26 cellular contexts compared by ENCODE assay signal in the genomic region with DNA sequence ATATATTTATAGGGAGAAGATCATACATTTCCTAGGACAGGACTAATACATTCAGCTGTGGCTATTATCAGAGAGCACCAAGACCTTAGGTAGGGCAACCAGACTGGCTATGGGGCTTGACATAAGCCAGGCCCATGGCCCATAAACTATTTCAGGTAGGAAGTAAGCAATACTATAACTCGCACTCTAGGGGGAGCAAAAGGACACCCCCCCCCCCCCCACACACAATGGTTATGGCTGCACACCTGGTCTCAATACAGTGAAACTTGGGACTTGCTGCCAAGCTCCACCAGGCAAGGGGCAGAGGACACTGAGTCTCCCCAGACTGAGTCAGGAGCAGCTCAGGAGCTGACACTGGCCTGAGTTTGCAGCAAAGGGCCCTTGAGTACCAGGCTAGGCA.
DNase-seq lines count a peak whose midpoint lies in the region; ATAC-seq and TF ChIP-seq lines count a peak whose summit lies in the region.
"Had no signal": no experiment of that assay in that cellular context is flagged by ENCODE, and none has a peak within 500 bp of the region (broad histone marks: within the 10 kb centered on the region; RNA-seq: fewer than 3 reads in every experiment).

No MANE protein-coding gene starts in this region.

- peaks cover 31% of the 10 kb centered on the region for H3K4me1 Mint-ChIP-seq in GM23338
- H3K4me1 Mint-ChIP-seq in natural killer cell treated with Interleukin-12 subunit alpha and Interleukin-12 subunit beta and Interleukin-15 and Interleukin-18, amount 100 ng/mL, for 72 hours (ENCODE audit: low read depth in 2 of 2) = peaks cover 5 to 6% of the 10 kb centered on the region in 2 donors

- no peaks in the 10 kb centered on the region for H3K27me3 ChIP-seq in GM23338 (ENCODE audit: insufficient read depth)

- H3K4me3 ChIP-seq in GM12864 (ENCODE audit: low read depth, low read length) (no peak overlapping the region), GM23338 (no peak overlapping the region)
- H3K4me3 ChIP-seq: skin epidermis, stomach had no signal

- 0 out of 2 replicates have a peak, but pooled peaks cover 2% of the 10 kb centered on the region for H3F3A ChIP-seq in GM23338 (replicated peaks; ENCODE audit: low read depth)

- H3K9me3 Mint-ChIP-seq in GM23338 = peaks cover 18% of the 10 kb centered on the region
- H3K9me3 Mint-ChIP-seq in natural killer cell treated with Interleukin-12 subunit alpha and Interleukin-12 subunit beta and Interleukin-15 and Interleukin-18, amount 100 ng/mL, for 72 hours = peaks cover 4% of the 10 kb centered on the region
- H3K9me3 Mint-ChIP-seq: type B pancreatic cell had no signal

- H3K27ac ChIP-seq in GM23338 (ENCODE audit: low read depth) (no peak overlapping the region), RWPE1 (no peak overlapping the region)
- H3K27ac ChIP-seq: skin epidermis, stomach had no signal

- no peaks in the 10 kb centered on the region for H4K20me1 ChIP-seq in GM23338 (replicated peaks; ENCODE audit: insufficient read depth)

- DNase-seq in GM12864 (ENCODE audit: low read depth) (no peak), GM23338 (ENCODE audit: low spot score) (peak; percentile 47), RWPE1 (ENCODE audit: low spot score) (peak; percentile 21), iPS-NIHi7 (ENCODE audit: extremely low spot score) (peak; percentile 57)
- DNase-seq in natural killer cell treated with Interleukin-12 subunit alpha and Interleukin-12 subunit beta and Interleukin-15 and Interleukin-18, amount 100 ng/mL, for 72 hours (ENCODE audit: low spot score) = no peak
- DNase-seq: activated naive CD4-positive, alpha-beta T cell treated with anti-CD3 and anti-CD28 coated beads, Interleukin-2, amount 10 ng/mL, durations not matched to agents 7 days and 5 days; activated T-cell treated with anti-CD3 and anti-CD28 coated beads, Interleukin-2, amount 50 U/mL, for 4 hours; CD8-positive, alpha-beta memory T cell; DMS79; effector memory CD8-positive, alpha-beta T cell; head of caudate nucleus; immature natural killer cell; KG1; NCI-H1105 treated with DMSO at 0.1 percent for 48 hours; NCI-H526; OCI-M1; posterior cingulate gyrus; stimulated activated CD4-positive, alpha-beta T cell treated with anti-CD3 and anti-CD28 coated beads, Interleukin-2, amount 100 ng/mL, for 48 hours; stomach had no signal

- TF ChIP-seq CTCF in GM12864 (IDR thresholded peaks at IDR 0.05; ENCODE audit: low read depth, low read length, missing control alignments) (peak; percentile 42), GM23338 (conservative IDR thresholded peaks at IDR 0.05; ENCODE audit: low read depth in 2 of 2) (peak; percentile 31 to 43; a peak in 3 of 4 replicates), RWPE1 (conservative IDR thresholded peaks at IDR 0.05; ENCODE audit: low read depth) (no peak)

- ATAC-seq in GM23338 (peak; percentile 58), HG03442 (IDR thresholded peaks at IDR 0.05; ENCODE audit: unreplicated experiment) (no peak), HG03175 (IDR thresholded peaks at IDR 0.05; ENCODE audit: unreplicated experiment) (no peak), HG02678 (IDR thresholded peaks at IDR 0.05; ENCODE audit: unreplicated experiment) (no peak)
- ATAC-seq in natural killer cell treated with Interleukin-12 subunit alpha and Interleukin-12 subunit beta and Interleukin-15 and Interleukin-18, amount 100 ng/mL, for 72 hours = no peak
- ATAC-seq: activated CD4-positive, CD25-positive, alpha-beta regulatory T cell treated with anti-CD3 and anti-CD28 coated beads, Interleukin-2, amount 50 U/mL, for 24 hours; activated T-cell treated with anti-CD3 and anti-CD28 coated beads, Interleukin-2, amount 50 U/mL, for 4 hours; effector memory CD8-positive, alpha-beta T cell had no signal

- POLR2A ChIA-PET in RWPE1 (lab: Yijun Ruan, JAX; ENCODE audit: low non-redundant PET) = no interaction called here

- no peak overlapping the region for H2AFZ ChIP-seq in GM23338

- peaks cover 3% of the 10 kb centered on the region for H3K27me3 Mint-ChIP-seq in GM23338 (ENCODE audit: insufficient read depth, low read depth, poor library complexity)
- peaks cover 25 to 34% of the 10 kb centered on the region in 2 donors for H3K27me3 Mint-ChIP-seq in natural killer cell treated with Interleukin-12 subunit alpha and Interleukin-12 subunit beta and Interleukin-15 and Interleukin-18, amount 100 ng/mL, for 72 hours

- H3K4me2 ChIP-seq in GM23338 = no peak overlapping the region

- H3K36me3 Mint-ChIP-seq in GM23338 (ENCODE audit: low read depth) = peaks cover 12% of the 10 kb centered on the region
- H3K36me3 Mint-ChIP-seq in natural killer cell treated with Interleukin-12 subunit alpha and Interleukin-12 subunit beta and Interleukin-15 and Interleukin-18, amount 100 ng/mL, for 72 hours = no peaks in the 10 kb centered on the region
- H3K36me3 Mint-ChIP-seq: immature natural killer cell, type B pancreatic cell had no signal

- no peak overlapping the region for H3K27ac Mint-ChIP-seq in GM23338
- H3K27ac Mint-ChIP-seq in natural killer cell treated with Interleukin-12 subunit alpha and Interleukin-12 subunit beta and Interleukin-15 and Interleukin-18, amount 100 ng/mL, for 72 hours = no peak overlapping the region
- H3K27ac Mint-ChIP-seq: activated naive CD4-positive, alpha-beta T cell treated with anti-CD3 and anti-CD28 coated beads, Interleukin-2, amount 10 ng/mL, durations not matched to agents 7 days and 5 days; CD8-positive, alpha-beta memory T cell; effector memory CD8-positive, alpha-beta T cell; immature natural killer cell; T-helper 2 cell treated with Interferon-gamma antibody and Interleukin-4, amounts not matched to agents 5 μg/mL and 100 μg/mL, for 36 hours; type B pancreatic cell had no signal

- peaks cover 13% of the 10 kb centered on the region for H3K36me3 ChIP-seq in GM23338 (ENCODE audit: insufficient read depth)
- H3K36me3 ChIP-seq: stomach had no signal

- no peak overlapping the region for H3K4me3 Mint-ChIP-seq in GM23338
- no peak overlapping the region for H3K4me3 Mint-ChIP-seq in natural killer cell treated with Interleukin-12 subunit alpha and Interleukin-12 subunit beta and Interleukin-15 and Interleukin-18, amount 100 ng/mL, for 72 hours
- H3K4me3 Mint-ChIP-seq: activated naive CD4-positive, alpha-beta T cell treated with anti-CD3 and anti-CD28 coated beads, Interleukin-2, amount 10 ng/mL, durations not matched to agents 7 days and 5 days; activated T-cell treated with anti-CD3 and anti-CD28 coated beads, Interleukin-2, amount 50 U/mL, for 4 hours; effector memory CD8-positive, alpha-beta T cell; immature natural killer cell; T-helper 2 cell treated with Interferon-gamma antibody and Interleukin-4, amounts not matched to agents 5 μg/mL and 100 μg/mL, for 36 hours; type B pancreatic cell had no signal

- CTCF ChIA-PET in RWPE1 (lab: Yijun Ruan, JAX) = no interaction called here

- no peaks in the 10 kb centered on the region for H3K9me2 ChIP-seq in GM23338 (ENCODE audit: insufficient read depth)

- peaks cover 20% of the 10 kb centered on the region for H3K4me1 ChIP-seq in GM23338 (ENCODE audit: insufficient read depth)
- H3K4me1 ChIP-seq: stomach had no signal

- H3K79me2 ChIP-seq in GM23338 (replicated peaks; ENCODE audit: insufficient read depth) = no peaks in the 10 kb centered on the region

TF ChIP-seq in GM23338, 12 proteins besides CTCF, POLR2A, EP300 and RAD21 (continues in another document):
- TF ChIP-seq CREB1 (CRISPR knock-in tag; IDR thresholded peaks at IDR 0.05; ENCODE audit: low read depth) (no peak), REST (IDR thresholded peaks at IDR 0.05; ENCODE audit: unreplicated experiment) (no peak), POLR2AphosphoS5 (IDR thresholded peaks at IDR 0.05; ENCODE audit: low read depth) (no peak), ZNF331 (CRISPR knock-in tag; IDR thresholded peaks at IDR 0.05; ENCODE audit: low read depth) (no peak), NANOG (IDR thresholded peaks at IDR 0.05; ENCODE audit: borderline replicate concordance) (no peak)

Comparison
In these comparisons a context has a peak if more than half of its experiments do, and no peak if none do; other contexts are left out.
1. DNase-seq: peak in GM23338 (single experiment), RWPE1 (single experiment) and iPS-NIHi7 (single experiment); none in GM12864 (single experiment) and natural killer cell treated with Interleukin-12 subunit alpha and Interleukin-12 subunit beta and Interleukin-15 and Interleukin-18, amount 100 ng/mL, for 72 hours (single experiment).